1 cellular context compared by ENCODE assay signal in genomic region chr5:78065663-78066062, GRCh38.
TF ChIP-seq lines count a peak whose summit lies in the region.

No MANE protein-coding gene starts in this region.

TF ChIP-seq in SK-N-SH, 30 proteins besides CTCF, POLR2A, EP300 and RAD21 (continued from another document):
- TF ChIP-seq TAF1 (IDR thresholded peaks at IDR 0.05; ENCODE audit: borderline replicate concordance, low read depth, low read length) (no peak), EZH2phosphoT487 (IDR thresholded peaks at IDR 0.05; ENCODE audit: borderline replicate concordance, low read depth) (no peak), MXI1 (IDR thresholded peaks at IDR 0.05; ENCODE audit: low read depth, low read length) (no peak)
